17 cellular contexts compared by ENCODE assay signal in the genomic region with DNA sequence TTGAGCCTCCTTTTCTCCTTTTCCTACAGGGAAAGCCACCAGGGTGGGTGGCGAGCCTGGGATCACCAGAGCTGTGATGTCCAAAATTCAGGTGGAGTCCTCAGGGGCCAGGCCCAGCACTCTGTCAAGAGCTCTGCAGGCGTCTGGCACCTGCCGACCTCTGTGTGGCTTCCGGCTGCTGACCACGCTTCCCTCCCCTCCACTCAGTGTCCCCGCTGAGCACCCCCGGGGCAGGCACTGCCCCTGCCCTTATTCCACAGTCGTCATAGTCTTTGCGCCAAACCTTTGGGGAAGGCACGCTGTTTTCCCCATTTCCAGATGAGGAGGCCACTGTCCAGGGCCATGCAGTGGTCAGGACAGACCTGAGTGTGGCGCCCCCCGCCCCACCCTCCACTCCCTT. TPM values are rescaled to one million over a fixed set of nuclear protein-coding genes. Genes with fewer than 3 reads are reported as not detected.
DNase-seq lines count a peak whose midpoint lies in the region; ATAC-seq, FAIRE-seq and TF ChIP-seq lines count a peak whose summit lies in the region.
"Had no signal": no experiment of that assay in that cellular context is flagged by ENCODE, and none has a peak within 500 bp of the region (broad histone marks: within the 10 kb centered on the region; RNA-seq: fewer than 3 reads in every experiment).

No MANE protein-coding gene starts in this region.

- intact Hi-C loops in GM12878 (cut with micrococcal nuclease; ENCODE audit: unreplicated experiment): no loop called here
- intact Hi-C loops in Caco-2 (cut with micrococcal nuclease; ENCODE audit: unreplicated experiment): no loop called here

- CTCF ChIA-PET in activated naive CD4-positive, alpha-beta T cell treated with anti-CD3 and anti-CD28 coated beads, Interleukin-2, amount 10 ng/mL, durations not matched to agents 7 days and 5 days (lab: Charles Lee): interaction anchor here (1.3 kb wide), 2 partner anchors 37 to 72 kb away, joined by 8 to 10 read pairs; no protein-coding TSS in a partner anchor
- CTCF ChIA-PET in GM12878 (lab: Yijun Ruan, JAX) (interaction anchor here (0.7 to 1.3 kb wide), 4 partner anchors 14 to 95 kb away, joined by 3 to 7 read pairs (median 4); no protein-coding TSS in a partner anchor), Caco-2 (lab: Charles Lee) (no interaction called here)

- peaks cover 32% of the 10 kb centered on the region for H3K4me1 ChIP-seq in GM12878 (ENCODE audit: control insufficient read depth, insufficient read depth, low read length)
- H3K4me1 ChIP-seq in upper lobe of left lung: peaks cover 0 to 10% (median 5%) of the 10 kb centered on the region in 4 donors
- no peaks in the 10 kb centered on the region for H3K4me1 ChIP-seq in Caco-2
- H3K4me1 ChIP-seq: psoas muscle had no signal

- H3K9me3 Mint-ChIP-seq in activated naive CD4-positive, alpha-beta T cell treated with anti-CD3 and anti-CD28 coated beads, Interleukin-2, amount 10 ng/mL, durations not matched to agents 7 days and 5 days: no peaks in the 10 kb centered on the region
- H3K9me3 Mint-ChIP-seq in Caco-2 (ENCODE audit: unreplicated experiment): no peaks in the 10 kb centered on the region

- H3K27me3 ChIP-seq in GM12878 (replicated peaks in 1 of 2; ENCODE audit: control insufficient read depth in 2 of 2, insufficient read depth in 2 of 2, low read length in 1 of 2) (no peaks in the 10 kb centered on the region), upper lobe of left lung (no peaks in the 10 kb centered on the region), Caco-2 (replicated peaks; ENCODE audit: control insufficient read depth, insufficient read depth, low read length) (no peaks in the 10 kb centered on the region)
- H3K27me3 ChIP-seq: heart left ventricle had no signal

- H2AFZ ChIP-seq in GM12878 (ENCODE audit: control insufficient read depth, low read depth, low read length): no peak overlapping the region

- peaks cover 10% of the 10 kb centered on the region for H3K79me2 ChIP-seq in GM12878 (ENCODE audit: control insufficient read depth, insufficient read depth, low read length)

- peaks cover 73% of the 10 kb centered on the region for H3K36me3 Mint-ChIP-seq in activated naive CD4-positive, alpha-beta T cell treated with anti-CD3 and anti-CD28 coated beads, Interleukin-2, amount 10 ng/mL, durations not matched to agents 7 days and 5 days
- H3K36me3 Mint-ChIP-seq in Caco-2 (ENCODE audit: insufficient read depth, unreplicated experiment): peaks cover 85% of the 10 kb centered on the region

- no peaks in the 10 kb centered on the region for H3K27me3 Mint-ChIP-seq in activated naive CD4-positive, alpha-beta T cell treated with anti-CD3 and anti-CD28 coated beads, Interleukin-2, amount 10 ng/mL, durations not matched to agents 7 days and 5 days
- H3K27me3 Mint-ChIP-seq in Caco-2 (ENCODE audit: insufficient read depth, unreplicated experiment): no peaks in the 10 kb centered on the region

- no peak overlapping the region for H3K9ac ChIP-seq in GM12878 (ENCODE audit: control insufficient read depth, insufficient read depth, low read length)
- H3K9ac ChIP-seq: SK-N-SH had no signal

- RAD21 ChIA-PET in GM12878 (lab: Charles Lee; ENCODE audit: unreplicated experiment): interaction anchor here (0.8 to 1.3 kb wide), 6 partner anchors 11 to 72 kb away, joined by 3 to 16 read pairs (median 4); a partner anchor contains a TSS

- no peak for TF ChIP-seq CTCF in GM12878 (IDR thresholded peaks at IDR 0.05 in 2 of 3, conservative IDR thresholded peaks at IDR 0.05 in 1 of 3; ENCODE audit: control insufficient read depth in 2 of 3, extremely low read depth in 1 of 3, insufficient read depth in 1 of 3, low read depth in 3 of 3, low read length in 3 of 3)
- no peak for TF ChIP-seq CTCF in upper lobe of left lung (IDR thresholded peaks at IDR 0.05)
- TF ChIP-seq CTCF in Caco-2 (IDR thresholded peaks at IDR 0.05; ENCODE audit: insufficient read depth in 1 of 2, low read depth in 1 of 2, low read length in 1 of 2, severe bottlenecking in 1 of 2, unreplicated experiment in 1 of 2): no peak

- POLR2A ChIA-PET in GM12878 (lab: Charles Lee) (interaction anchor here (0.7 to 1.8 kb wide), 3 partner anchors 11 to 124 kb away, joined by 4 to 17 read pairs (median 5); no protein-coding TSS in a partner anchor), Caco-2 (lab: Charles Lee) (no interaction called here)

- no TSS peak for BruUV-seq in GM12878 (replicated peaks; lab: Mats Ljungman, UMichigan)
- BruUV-seq in Caco-2 (replicated peaks; lab: Mats Ljungman, UMichigan): no TSS peak

- H3K27ac ChIP-seq in GM12878 (ENCODE audit: control insufficient read depth, insufficient read depth) (peak overlapping the region; percentile 92), upper lobe of left lung (peak overlapping the region in 3 of 4 donors; percentile 45 to 65 (median 57))
- H3K27ac ChIP-seq: psoas muscle had no signal

- TF ChIP-seq RAD21 in GM12878 (IDR thresholded peaks at IDR 0.05; ENCODE audit: insufficient read depth, low read depth, low read length): no peak

- peak; percentile 14 for ATAC-seq in HG03045 (IDR thresholded peaks at IDR 0.05; ENCODE audit: unreplicated experiment)
- peak; percentile 7 for ATAC-seq in GM12878
- ATAC-seq in upper lobe of left lung (ENCODE audit: low FRiP score in 2 of 2): peak in 1 of 2 donors; percentile 52

- peak overlapping the region; percentile 100 for H3K4me2 ChIP-seq in GM12878 (ENCODE audit: control insufficient read depth, insufficient read depth)
- H3K4me2 ChIP-seq: SK-N-SH had no signal

- peaks cover 56% of the 10 kb centered on the region for H3K4me1 Mint-ChIP-seq in activated naive CD4-positive, alpha-beta T cell treated with anti-CD3 and anti-CD28 coated beads, Interleukin-2, amount 10 ng/mL, durations not matched to agents 7 days and 5 days
- peaks cover 7% of the 10 kb centered on the region for H3K4me1 Mint-ChIP-seq in Caco-2 (ENCODE audit: low read depth, unreplicated experiment)

- TF ChIP-seq EP300 in GM12878 (IDR thresholded peaks at IDR 0.05; ENCODE audit: borderline replicate concordance in 1 of 2, control insufficient read depth in 1 of 2, low read depth in 2 of 2, low read length in 2 of 2) (no peak), upper lobe of left lung (IDR thresholded peaks at IDR 0.05) (no peak)

- H3K4me3 ChIP-seq in GM12878: no peak overlapping the region; the same call in 1 of the 2 replicates
- H3K4me3 ChIP-seq in upper lobe of left lung: no peak overlapping the region
- H3K4me3 ChIP-seq in Caco-2 (ENCODE audit: low read depth, low read length): no peak overlapping the region
- H3K4me3 ChIP-seq: heart left ventricle, psoas muscle had no signal

- WGBS in GM12878 (ENCODE audit: insufficient coverage, insufficient replicate concordance, low lambda C conversion rate, missing lambda C conversion rate): 66% methylated on average over 12 of the region's 12 CpGs
- WGBS in upper lobe of left lung, 2 donors: 97% methylated on average over 9 to 12 of the region's 12 CpGs

- peaks cover 3% of the 10 kb centered on the region; the same call in 1 of the 2 replicates for H4K20me1 ChIP-seq in GM12878 (ENCODE audit: control insufficient read depth, insufficient read depth)

- H3K36me3 ChIP-seq in GM12878 (ENCODE audit: control insufficient read depth in 2 of 2, insufficient read depth in 2 of 2, low read length in 1 of 2) (peaks cover 13 to 19% of the 10 kb centered on the region in 2 experiments; a peak in 3 of 4 replicates), upper lobe of left lung (peaks cover 9 to 88% (median 43%) of the 10 kb centered on the region in 4 donors), Caco-2 (ENCODE audit: control insufficient read depth, insufficient read depth, low read length) (peaks cover 3% of the 10 kb centered on the region)

- H3K9me3 ChIP-seq in GM12878 (replicated peaks; ENCODE audit: control insufficient read depth, insufficient read depth, low read length) (no peaks in the 10 kb centered on the region), upper lobe of left lung (no peaks in the 10 kb centered on the region), Caco-2 (no peaks in the 10 kb centered on the region)
- H3K9me3 ChIP-seq: heart left ventricle, psoas muscle, SK-N-SH had no signal

- H3K4me3 Mint-ChIP-seq in activated naive CD4-positive, alpha-beta T cell treated with anti-CD3 and anti-CD28 coated beads, Interleukin-2, amount 10 ng/mL, durations not matched to agents 7 days and 5 days: no peak overlapping the region
- H3K4me3 Mint-ChIP-seq in Caco-2 (ENCODE audit: unreplicated experiment): no peak overlapping the region

- no peak for FAIRE-seq in GM12878 (lab: Jason Lieb, UNC)
- FAIRE-seq: endometrium had no signal

- TF ChIP-seq POLR2A in GM12878 (IDR thresholded peaks at IDR 0.05; ENCODE audit: low read depth, low read length) (no peak), upper lobe of left lung (IDR thresholded peaks at IDR 0.05) (no peak)

- SMC1A ChIA-PET in GM12878 (lab: Charles Lee; ENCODE audit: uncharacterized antibody, unreplicated experiment): interaction anchor here (1.0 to 2.7 kb wide), 6 partner anchors 11 to 72 kb away, joined by 3 to 21 read pairs (median 4); no protein-coding TSS in a partner anchor

- peak overlapping the region; percentile 86 for H3K27ac Mint-ChIP-seq in activated naive CD4-positive, alpha-beta T cell treated with anti-CD3 and anti-CD28 coated beads, Interleukin-2, amount 10 ng/mL, durations not matched to agents 7 days and 5 days
- no peak overlapping the region for H3K27ac Mint-ChIP-seq in Caco-2 (ENCODE audit: unreplicated experiment)

- in situ Hi-C loops in GM12878 (cut with MboI): no loop called here

- DNase-seq in activated naive CD4-positive, alpha-beta T cell treated with anti-CD3 and anti-CD28 coated beads, Interleukin-2, amount 10 ng/mL, durations not matched to agents 7 days and 5 days: no peak
- no peak for DNase-seq in activated naive CD4-positive, alpha-beta T cell treated with anti-CD3 and anti-CD28 coated beads, Interleukin-2, amount 50 U/mL, for 16 hours
- DNase-seq in GM12878 (ENCODE audit: low read depth, low spot score): no peak
- peak in 1 of 2 donors; percentile 58 for DNase-seq in upper lobe of left lung
- no peak for DNase-seq in DMS153 (lab: John Stamatoyannopoulos, UW)
- no peak for DNase-seq in activated CD4-positive, CD25-positive, alpha-beta regulatory T cell (lab: John Stamatoyannopoulos, UW)
- no peak for DNase-seq in Caco-2
- DNase-seq: GDM1; heart left ventricle; mesendoderm; NCI-H1105; SK-N-SH; stimulated activated CD4-positive, alpha-beta T cell treated with anti-CD3 and anti-CD28 coated beads, Interleukin-4, amount 100 ng/mL, for 24 hours had no signal

RNA-seq across cellular contexts. Expression of a gene that starts 7.5 kb away (rescaled TPM):
- 107 and 127 TPM in 2 replicates for total RNA-seq in GM12878 (2013; cell fraction: nucleolus; rRNA removed)
- total RNA-seq in GM12878 (2014; rRNA removed) (39.6 and 46.6 TPM in 2 replicates), GM12878 (2014; rRNA removed; fragmentation: Illumina TruSeq; extraction: Trizol) (34.4 and 41.6 TPM in 2 replicates), GM12878 (2021) (52.8 and 65.8 TPM in 2 replicates), upper lobe of left lung (100 to 1,000 TPM in 1 of 6 donors, 10 to 100 TPM in 5; 21.0 to 155 (median 40.8) TPM), Caco-2 (2022) (111 and 113 TPM in 2 replicates)
- 17.0 TPM for polyA plus RNA-seq in GM12878 (2011; ENCODE audit: low read depth)
- polyA plus RNA-seq in GM12878 (2011; rRNA removed) (50.7 and 64.1 TPM in 2 replicates), GM12878 (2014; fragmentation: Illumina TruSeq; extraction: Trizol) (46.0 and 60.9 TPM in 2 replicates), GM12878 (2014; fragmentation: Nextera tagmentation; extraction: Ambion mirVana) (1 to 10 TPM; 6.2 to 9.2 TPM), GM12878 (2014; rRNA removed) (92.6 and 95.2 TPM in 2 replicates), GM12878 (2016; fragmentation: Nextera tagmentation; extraction: Ambion mirVana) (100 to 1,000 TPM; 102 to 104 TPM)
- polyA plus RNA-seq in GM12878 (2011; cell fraction: cytosol; rRNA removed): 76.9 and 109 TPM in 2 replicates
- 240 and 347 TPM in 2 replicates for polyA plus RNA-seq in GM12878 (2011; cell fraction: nucleus; rRNA removed)
- 27.9 and 29.1 TPM in 2 replicates for polyA plus RNA-seq in GM12878 (2012)
- polyA minus RNA-seq in GM12878 (2011; rRNA and poly(A)+ RNA removed): 53.0 and 56.3 TPM in 2 replicates
- 17.9 and 18.8 TPM in 2 replicates for polyA minus RNA-seq in GM12878 (2011; cell fraction: cytosol; rRNA and poly(A)+ RNA removed)
- 34.3 and 67.6 TPM in 2 replicates for polyA minus RNA-seq in GM12878 (2011; cell fraction: nucleus; rRNA and poly(A)+ RNA removed)

RNA-seq across cellular contexts. Expression of a gene that starts 22.4 kb away (rescaled TPM):
- total RNA-seq in GM12878 (2013; cell fraction: nucleolus; rRNA removed): 12.1 and 14.7 TPM in 2 replicates
- total RNA-seq in GM12878 (2014; rRNA removed) (11.7 and 13.8 TPM in 2 replicates), GM12878 (2014; rRNA removed; fragmentation: Illumina TruSeq; extraction: Trizol) (5.5 and 7.2 TPM in 2 replicates), GM12878 (2021) (14.4 and 16.1 TPM in 2 replicates), upper lobe of left lung (10 to 100 TPM in 3 of 6 donors, 1 to 10 TPM in 3; 4.7 to 24.1 (median 10.3) TPM), Caco-2 (2022) (6.7 and 7.3 TPM in 2 replicates)
- 2.5 TPM for polyA plus RNA-seq in GM12878 (2011; ENCODE audit: low read depth)
- polyA plus RNA-seq in GM12878 (2011; rRNA removed) (4.3 and 4.7 TPM in 2 replicates), GM12878 (2014; fragmentation: Illumina TruSeq; extraction: Trizol) (2.2 and 4.1 TPM in 2 replicates), GM12878 (2014; fragmentation: Nextera tagmentation; extraction: Ambion mirVana) (1 to 10 TPM; 1.2 to 4.9 TPM), GM12878 (2014; rRNA removed) (15.1 and 16.1 TPM in 2 replicates), GM12878 (2016; fragmentation: Nextera tagmentation; extraction: Ambion mirVana) (10 to 100 TPM; 20.5 to 22.2 TPM)
- 6.5 and 7.6 TPM in 2 replicates for polyA plus RNA-seq in GM12878 (2011; cell fraction: cytosol; rRNA removed)
- 9.9 and 13.2 TPM in 2 replicates for polyA plus RNA-seq in GM12878 (2011; cell fraction: nucleus; rRNA removed)
- polyA plus RNA-seq in GM12878 (2012): 7.4 and 8.3 TPM in 2 replicates
- polyA minus RNA-seq in GM12878 (2011; rRNA and poly(A)+ RNA removed): 3.2 and 9.8 TPM in 2 replicates
- polyA minus RNA-seq in GM12878 (2011; cell fraction: cytosol; rRNA and poly(A)+ RNA removed): 2.8 and 3.9 TPM in 2 replicates
- polyA minus RNA-seq in GM12878 (2011; cell fraction: nucleus; rRNA and poly(A)+ RNA removed): 5.4 and 5.7 TPM in 2 replicates

RNA-seq across cellular contexts. Expression of a gene that starts 22.9 kb away (rescaled TPM):
- total RNA-seq in GM12878 (2013; cell fraction: nucleolus; rRNA removed): not detected in 2 replicates
- total RNA-seq in GM12878 (2014; rRNA removed): not detected in 2 replicates
- not detected in 2 replicates for total RNA-seq in GM12878 (2014; rRNA removed; fragmentation: Illumina TruSeq; extraction: Trizol)
- not detected in 2 replicates for total RNA-seq in GM12878 (2021)
- 0.42 TPM for polyA plus RNA-seq in GM12878 (2011; ENCODE audit: low read depth)
- polyA plus RNA-seq in GM12878 (2011; rRNA removed): not detected in 2 replicates
- polyA plus RNA-seq in GM12878 (2011; cell fraction: cytosol; rRNA removed): not detected in 2 replicates
- not detected in 2 replicates for polyA plus RNA-seq in GM12878 (2011; cell fraction: nucleus; rRNA removed)
- polyA plus RNA-seq in GM12878 (2012): 0.83 and 0.89 TPM in 2 replicates
- polyA plus RNA-seq in GM12878 (2014; fragmentation: Illumina TruSeq; extraction: Trizol): not detected in 2 replicates
- under 1 TPM; 0.03 to 0.15 TPM for polyA plus RNA-seq in GM12878 (2014; fragmentation: Nextera tagmentation; extraction: Ambion mirVana)
- polyA plus RNA-seq in GM12878 (2014; rRNA removed): not detected in 2 replicates
- polyA plus RNA-seq in GM12878 (2016; fragmentation: Nextera tagmentation; extraction: Ambion mirVana): under 1 TPM; 0.78 to 0.96 TPM
- polyA minus RNA-seq in GM12878 (2011; rRNA and poly(A)+ RNA removed): not detected in 2 replicates
- not detected in 2 replicates for polyA minus RNA-seq in GM12878 (2011; cell fraction: cytosol; rRNA and poly(A)+ RNA removed)
- not detected in 2 replicates for polyA minus RNA-seq in GM12878 (2011; cell fraction: nucleus; rRNA and poly(A)+ RNA removed)
- under 1 TPM in 1 of 6 donors, not detected in 5; 0.20 TPM for total RNA-seq in upper lobe of left lung
- total RNA-seq in Caco-2 (2022): not detected in 2 replicates
- total RNA-seq: activated CD8-positive, alpha-beta memory T cell treated with anti-CD3 and anti-CD28 coated beads for 36 hours; psoas muscle had no signal

RNA-seq across cellular contexts. Expression of a gene that starts 28.3 kb away (rescaled TPM):
- total RNA-seq in GM12878 (2013; cell fraction: nucleolus; rRNA removed): 7.9 and 8.3 TPM in 2 replicates
- 63.5 and 71.4 TPM in 2 replicates for total RNA-seq in GM12878 (2014; rRNA removed)
- total RNA-seq in GM12878 (2014; rRNA removed; fragmentation: Illumina TruSeq; extraction: Trizol): 48.0 and 50.8 TPM in 2 replicates
- total RNA-seq in GM12878 (2021): 73.2 and 77.8 TPM in 2 replicates
- polyA plus RNA-seq in GM12878 (2011; ENCODE audit: low read depth): 52.7 TPM
- polyA plus RNA-seq in GM12878 (2011; rRNA removed): 21.0 and 32.7 TPM in 2 replicates
- polyA plus RNA-seq in GM12878 (2011; cell fraction: cytosol; rRNA removed): 49.9 and 52.1 TPM in 2 replicates
- 45.0 and 46.7 TPM in 2 replicates for polyA plus RNA-seq in GM12878 (2011; cell fraction: nucleus; rRNA removed)
- 60.0 and 70.1 TPM in 2 replicates for polyA plus RNA-seq in GM12878 (2012)
- 35.6 and 57.1 TPM in 2 replicates for polyA plus RNA-seq in GM12878 (2014; fragmentation: Illumina TruSeq; extraction: Trizol)
- 10 to 100 TPM; 55.3 to 67.7 TPM for polyA plus RNA-seq in GM12878 (2014; fragmentation: Nextera tagmentation; extraction: Ambion mirVana)
- 51.9 and 52.6 TPM in 2 replicates for polyA plus RNA-seq in GM12878 (2014; rRNA removed)
- polyA plus RNA-seq in GM12878 (2016; fragmentation: Nextera tagmentation; extraction: Ambion mirVana): 100 to 1,000 TPM; 162 to 164 TPM
- 14.8 and 20.7 TPM in 2 replicates for polyA minus RNA-seq in GM12878 (2011; rRNA and poly(A)+ RNA removed)
- polyA minus RNA-seq in GM12878 (2011; cell fraction: cytosol; rRNA and poly(A)+ RNA removed): 15.1 and 18.8 TPM in 2 replicates
- 4.5 and 5.1 TPM in 2 replicates for polyA minus RNA-seq in GM12878 (2011; cell fraction: nucleus; rRNA and poly(A)+ RNA removed)
- total RNA-seq in upper lobe of left lung: 10 to 100 TPM; 32.5 to 69.6 (median 53.2) TPM
- 232 and 247 TPM in 2 replicates for total RNA-seq in Caco-2 (2022)

RNA-seq across cellular contexts. Expression of a gene that starts 43.7 kb away (rescaled TPM):
- 13.0 and 16.8 TPM in 2 replicates for total RNA-seq in GM12878 (2013; cell fraction: nucleolus; rRNA removed)
- total RNA-seq in GM12878 (2014; rRNA removed) (35.3 and 35.4 TPM in 2 replicates), GM12878 (2014; rRNA removed; fragmentation: Illumina TruSeq; extraction: Trizol) (19.2 and 21.4 TPM in 2 replicates), GM12878 (2021) (34.9 and 36.9 TPM in 2 replicates), upper lobe of left lung (10 to 100 TPM; 15.4 to 37.5 (median 26.0) TPM), Caco-2 (2022) (108 and 119 TPM in 2 replicates)
- polyA plus RNA-seq in GM12878 (2011; ENCODE audit: low read depth): 4.4 TPM
- polyA plus RNA-seq in GM12878 (2011; rRNA removed) (9.9 and 13.6 TPM in 2 replicates), GM12878 (2014; fragmentation: Illumina TruSeq; extraction: Trizol) (2.2 and 7.0 TPM in 2 replicates), GM12878 (2014; fragmentation: Nextera tagmentation; extraction: Ambion mirVana) (10 to 100 TPM in 1 of 2 experiments, 1 to 10 TPM in 1; 1.8 to 11.2 TPM), GM12878 (2014; rRNA removed) (41.7 and 50.2 TPM in 2 replicates), GM12878 (2016; fragmentation: Nextera tagmentation; extraction: Ambion mirVana) (10 to 100 TPM; 29.7 to 33.3 TPM)
- polyA plus RNA-seq in GM12878 (2011; cell fraction: cytosol; rRNA removed): 17.9 and 36.0 TPM in 2 replicates
- polyA plus RNA-seq in GM12878 (2011; cell fraction: nucleus; rRNA removed): 21.8 and 26.3 TPM in 2 replicates
- 17.7 and 20.3 TPM in 2 replicates for polyA plus RNA-seq in GM12878 (2012)
- 1.9 and 5.5 TPM in 2 replicates for polyA minus RNA-seq in GM12878 (2011; rRNA and poly(A)+ RNA removed)
- 1.5 and 2.1 TPM in 2 replicates for polyA minus RNA-seq in GM12878 (2011; cell fraction: cytosol; rRNA and poly(A)+ RNA removed)
- 13.3 and 23.6 TPM in 2 replicates for polyA minus RNA-seq in GM12878 (2011; cell fraction: nucleus; rRNA and poly(A)+ RNA removed)
